Comparison of ENCODE assay signal across 29 cellular contexts in genomic region chr6:62746968-62747367, GRCh38.
DNase-seq lines count a peak whose midpoint lies in the region; ATAC-seq, FAIRE-seq and TF ChIP-seq lines count a peak whose summit lies in the region.
"Had no signal": no experiment of that assay in that cellular context is flagged by ENCODE, and none has a peak within 500 bp of the region (broad histone marks: within the 10 kb centered on the region; RNA-seq: fewer than 3 reads in every experiment).

No MANE protein-coding gene starts in this region.

- H3K4me3 Mint-ChIP-seq in neural progenitor cell: no peak overlapping the region
- no peak overlapping the region for H3K4me3 Mint-ChIP-seq in T-cell
- H3K4me3 Mint-ChIP-seq: activated CD8-positive, alpha-beta memory T cell treated with anti-CD3 and anti-CD28 coated beads, Interleukin-2, amount 10 ng/mL, durations not matched to agents 7 days and 5 days; B cell; CD4-positive, alpha-beta memory T cell; IgD-negative memory B cell; nephron; T-helper 17 cell had no signal

- no peaks in the 10 kb centered on the region for H3F3A ChIP-seq in neural progenitor cell (ENCODE audit: low read depth)

- no peak overlapping the region for H3K4me2 ChIP-seq in neural progenitor cell

- no peak overlapping the region for H3K4me3 ChIP-seq in neural progenitor cell
- H3K4me3 ChIP-seq: esophagus squamous epithelium had no signal

- CTCF ChIA-PET in HEK293T (lab: Yijun Ruan, JAX) (no interaction called here), T-cell (lab: Charles Lee) (no interaction called here)

- H2AFZ ChIP-seq in neural progenitor cell (replicated peaks): peak overlapping the region; percentile 97

- DNase-seq in D721Med (ENCODE audit: insufficient read length, low spot score): no peak
- peak; percentile 36 to 88 for DNase-seq in NCI-H524 (lab: John Stamatoyannopoulos, UW)
- no peak for DNase-seq in neural progenitor cell (ENCODE audit: low spot score)
- no peak for DNase-seq in HEK293T (ENCODE audit: extremely low spot score)
- DNase-seq in T-cell: no peak
- DNase-seq: activated CD8-positive, alpha-beta memory T cell treated with anti-CD3 and anti-CD28 coated beads, Interleukin-2, amount 10 ng/mL, durations not matched to agents 7 days and 5 days; activated gamma-delta T cell treated with Interleukin-2 at 50 U/mL for 16 hours; activated T-cell treated with anti-CD3 and anti-CD28 coated beads, Interleukin-2, amount 50 U/mL, for 48 hours; CD4-positive, alpha-beta memory T cell; central memory CD4-positive, alpha-beta T cell; dermis blood vessel endothelial cell; esophagus squamous epithelium; foreskin keratinocyte; left cardiac atrium; NCI-H146; NCI-H2107; Right ventricle myocardium superior; small intestine; stimulated activated naive CD4-positive, alpha-beta T cell treated with Interleukin-2 at 50 U/mL for 16 hours; T-helper 17 cell had no signal

- no peaks in the 10 kb centered on the region for H3K36me3 Mint-ChIP-seq in neural progenitor cell
- no peaks in the 10 kb centered on the region for H3K36me3 Mint-ChIP-seq in T-cell
- H3K36me3 Mint-ChIP-seq: activated CD8-positive, alpha-beta memory T cell treated with anti-CD3 and anti-CD28 coated beads, Interleukin-2, amount 10 ng/mL, durations not matched to agents 7 days and 5 days; CD4-positive, alpha-beta memory T cell; IgD-negative memory B cell had no signal

- H3K9ac ChIP-seq in neural progenitor cell: no peak overlapping the region

- H3K36me3 ChIP-seq in neural progenitor cell: no peaks in the 10 kb centered on the region
- H3K36me3 ChIP-seq: esophagus squamous epithelium had no signal

- H3K27me3 Mint-ChIP-seq in neural progenitor cell (ENCODE audit: insufficient read depth, low read depth) (no peaks in the 10 kb centered on the region), T-cell (no peaks in the 10 kb centered on the region)
- H3K27me3 Mint-ChIP-seq: activated CD8-positive, alpha-beta memory T cell treated with anti-CD3 and anti-CD28 coated beads, Interleukin-2, amount 10 ng/mL, durations not matched to agents 7 days and 5 days; B cell; CD4-positive, alpha-beta memory T cell; IgD-negative memory B cell; T-helper 17 cell had no signal

- H3K27me3 ChIP-seq in neural progenitor cell: no peaks in the 10 kb centered on the region
- H3K27me3 ChIP-seq: esophagus squamous epithelium, foreskin keratinocyte had no signal

- H3K79me2 ChIP-seq in neural progenitor cell (ENCODE audit: low read depth): no peaks in the 10 kb centered on the region

- ATAC-seq in HG03354 (IDR thresholded peaks at IDR 0.05; ENCODE audit: poor library complexity, severe bottlenecking, unreplicated experiment) (no peak), T-cell (replicated peaks in 1 of 4) (no peak)
- ATAC-seq: activated CD8-positive, alpha-beta memory T cell treated with anti-CD3 and anti-CD28 coated beads, Interleukin-2, amount 10 ng/mL, durations not matched to agents 7 days and 5 days; foreskin keratinocyte; left cardiac atrium; Panc1; SK-N-SH treated with all-trans-retinoic acid at 6 μM for 48 hours; T-helper 17 cell had no signal

- H3K4me1 Mint-ChIP-seq in neural progenitor cell (no peaks in the 10 kb centered on the region), T-cell (no peaks in the 10 kb centered on the region)
- H3K4me1 Mint-ChIP-seq: activated CD8-positive, alpha-beta memory T cell treated with anti-CD3 and anti-CD28 coated beads, Interleukin-2, amount 10 ng/mL, durations not matched to agents 7 days and 5 days; B cell; CD4-positive, alpha-beta memory T cell; IgD-negative memory B cell; nephron; T-helper 17 cell had no signal

- H3K9me3 Mint-ChIP-seq in neural progenitor cell (no peaks in the 10 kb centered on the region), T-cell (peaks cover 5 to 11% (median 8%) of the 10 kb centered on the region in 3 donors)
- H3K9me3 Mint-ChIP-seq: IgD-negative memory B cell, nephron had no signal

- TF ChIP-seq CTCF in D721Med (IDR thresholded peaks at IDR 0.05; ENCODE audit: insufficient read depth, missing control alignments) (peak; percentile 15), neural progenitor cell (IDR thresholded peaks at IDR 0.05) (no peak)

- FAIRE-seq in D721Med (lab: Jason Lieb, UNC) (no peak), endometrium (lab: Jason Lieb, UNC) (peak; percentile 15)
- FAIRE-seq: H54, small intestine, urothelium cell line had no signal

- H3K4me1 ChIP-seq in neural progenitor cell: no peaks in the 10 kb centered on the region
- H3K4me1 ChIP-seq: esophagus squamous epithelium, foreskin keratinocyte had no signal

- no peak overlapping the region for H3K27ac Mint-ChIP-seq in neural progenitor cell
- no peak overlapping the region for H3K27ac Mint-ChIP-seq in T-cell
- H3K27ac Mint-ChIP-seq: activated CD8-positive, alpha-beta memory T cell treated with anti-CD3 and anti-CD28 coated beads, Interleukin-2, amount 10 ng/mL, durations not matched to agents 7 days and 5 days; B cell; CD4-positive, alpha-beta memory T cell; IgD-negative memory B cell; nephron; T-helper 17 cell had no signal

- H3K9me3 ChIP-seq in neural progenitor cell (ENCODE audit: low read depth): no peaks in the 10 kb centered on the region

- H3K27ac ChIP-seq in neural progenitor cell: no peak overlapping the region
- H3K27ac ChIP-seq: esophagus squamous epithelium, foreskin keratinocyte had no signal

- POLR2A ChIA-PET in HEK293T (lab: Yijun Ruan, JAX) (no interaction called here), T-cell (lab: Charles Lee) (no interaction called here)

- H4K20me1 ChIP-seq in neural progenitor cell (ENCODE audit: low read depth): no peaks in the 10 kb centered on the region

TF ChIP-seq in HEK293T, 16 proteins besides CTCF, POLR2A, EP300 and RAD21:
- no peak for TF ChIP-seq ZNF384 (IDR thresholded peaks at IDR 0.05)
- no peak for TF ChIP-seq SUZ12 (IDR thresholded peaks at IDR 0.05)
- TF ChIP-seq ELF4 (IDR thresholded peaks at IDR 0.05): no peak
- no peak for TF ChIP-seq FOXK2 (IDR thresholded peaks at IDR 0.05)
- TF ChIP-seq TARDBP (IDR thresholded peaks at IDR 0.05): no peak
- TF ChIP-seq BHLHE40 (IDR thresholded peaks at IDR 0.05; ENCODE audit: borderline replicate concordance): no peak
- TF ChIP-seq FOXA1 (IDR thresholded peaks at IDR 0.05): no peak
- TF ChIP-seq ARNT (IDR thresholded peaks at IDR 0.05): no peak
- TF ChIP-seq LEF1 (IDR thresholded peaks at IDR 0.05; ENCODE audit: borderline replicate concordance): no peak
- TF ChIP-seq HDGF (IDR thresholded peaks at IDR 0.05; ENCODE audit: borderline replicate concordance): no peak
TF ChIP-seq in HEK293T: peak in this region for 0.

Comparison
In these comparisons a context has a peak if more than half of its experiments do, and no peak if none do; other contexts are left out.
1. DNase-seq: peak in NCI-H524 (2 of 2); none in D721Med (single experiment), neural progenitor cell (single experiment), HEK293T (single experiment) and T-cell (0 of 34).